In the genomic region with DNA sequence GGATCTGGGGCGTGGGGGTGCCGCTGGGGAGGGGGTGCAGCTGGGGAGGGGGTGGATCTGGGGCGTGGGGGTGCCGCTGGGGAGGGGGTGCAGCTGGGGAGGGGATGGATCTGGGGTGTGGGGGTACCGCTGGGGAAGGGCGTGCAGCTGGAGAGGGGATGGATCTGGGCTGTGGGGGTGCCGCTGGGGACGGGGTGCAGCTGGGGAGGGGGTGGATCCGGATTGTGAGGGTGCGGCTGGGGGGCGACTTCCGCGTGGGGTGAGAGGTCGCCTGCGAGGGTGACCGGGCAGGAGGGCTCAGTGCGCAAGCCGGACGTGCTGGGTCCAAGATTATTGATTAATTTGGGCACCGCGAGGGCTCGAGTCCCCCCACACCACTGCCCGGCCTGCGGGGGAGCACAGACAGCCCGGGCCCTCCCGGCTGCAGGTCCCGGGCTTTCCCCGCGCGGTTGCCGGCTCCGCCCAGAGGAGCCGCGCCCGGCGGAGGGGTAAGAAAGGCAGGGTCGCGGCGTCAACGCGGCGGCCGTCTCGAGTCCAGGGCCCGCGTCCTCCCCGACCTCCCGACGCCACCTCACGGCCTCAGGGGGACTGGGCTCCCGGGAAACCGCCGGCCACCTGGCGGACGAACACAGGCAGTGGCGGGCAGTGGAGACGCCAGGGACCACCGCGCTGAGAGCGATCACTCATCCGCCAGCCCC, we compare ENCODE assay signal across 8 cellular contexts. TPM values are rescaled to one million over a fixed set of nuclear protein-coding genes. Genes with fewer than 3 reads are reported as not detected.
DNase-seq lines count a peak whose midpoint lies in the region; ATAC-seq and TF ChIP-seq lines count a peak whose summit lies in the region.

No MANE protein-coding gene starts in this region.

- TF ChIP-seq CTCF in WI38 (IDR thresholded peaks at IDR 0.05; ENCODE audit: low read depth, low read length): 0 out of 2 replicates have a peak, but pooled peaks have one; percentile 36
- peak; percentile 53 for TF ChIP-seq CTCF in foreskin keratinocyte (conservative IDR thresholded peaks at IDR 0.05)
- TF ChIP-seq CTCF in ovary (IDR thresholded peaks at IDR 0.05): peak; percentile 31 to 76 (median 63)

- ATAC-seq in GM18517 (IDR thresholded peaks at IDR 0.05; ENCODE audit: unreplicated experiment): peak; percentile 34
- peak; percentile 48 for ATAC-seq in HG02943 (IDR thresholded peaks at IDR 0.05; ENCODE audit: low read depth, unreplicated experiment)
- ATAC-seq in foreskin keratinocyte: peak; percentile 68

- intact Hi-C loops in ovary (cut with DNase I): no loop called here

- no peak for TF ChIP-seq POLR2A in ovary (IDR thresholded peaks at IDR 0.05)

- DNase-seq in AG08396 (ENCODE audit: low spot score) (peak; percentile 92), NCI-H1930 (lab: John Stamatoyannopoulos, UW) (peak; percentile 94), foreskin keratinocyte (no peak), ovary (peak in 1 of 5 donors; percentile 62)
- no peak for DNase-seq in stimulated activated CD4-positive, alpha-beta T cell treated with anti-CD3 and anti-CD28 coated beads, Interleukin-15, amount 100 ng/mL, for 24 hours

- H3K36me3 ChIP-seq in ovary: no peaks in the 10 kb centered on the region

- H3K9me3 ChIP-seq in ovary: no peaks in the 10 kb centered on the region

- H3K27ac ChIP-seq in foreskin keratinocyte (no peak overlapping the region), ovary (peak overlapping the region; percentile 74 to 76)

- no peak for TF ChIP-seq EP300 in ovary (IDR thresholded peaks at IDR 0.05)

- peak overlapping the region; percentile 70 for H3K4me3 ChIP-seq in WI38 (ENCODE audit: low read depth, low read length)
- H3K4me3 ChIP-seq in ovary: peak overlapping the region; percentile 75

- 0% methylated on average over 29 to 61 of the region's 61 CpGs for WGBS in ovary, 3 donors

- H3K4me1 ChIP-seq in foreskin keratinocyte (no peaks in the 10 kb centered on the region), ovary (ENCODE audit: insufficient read depth) (peaks cover 13% of the 10 kb centered on the region)

- H3K27me3 ChIP-seq in foreskin keratinocyte (no peaks in the 10 kb centered on the region), ovary (no peaks in the 10 kb centered on the region)

RNA-seq across cellular contexts. Expression of gene MRPL41, which starts 0.6 kb away (rescaled TPM):
- total RNA-seq in foreskin keratinocyte (53.2 and 55.8 TPM in 2 replicates), ovary (10 to 100 TPM; 35.9 to 61.9 (median 48.3) TPM)
- polyA plus RNA-seq in foreskin keratinocyte (80.9 and 88.0 TPM in 2 replicates), ovary (10 to 100 TPM in 1 of 2 donors, 1 to 10 TPM in 1; 1.0 to 54.8 TPM)

RNA-seq across cellular contexts. Expression of gene PNPLA7, which starts 0.9 kb away (rescaled TPM):
- 0.07 and 0.10 TPM in 2 replicates for total RNA-seq in foreskin keratinocyte
- polyA plus RNA-seq in foreskin keratinocyte: 0.04 and 0.19 TPM in 2 replicates
- 10 to 100 TPM in 5 of 7 donors, 1 to 10 TPM in 2; 4.5 to 29.3 (median 13.0) TPM for total RNA-seq in ovary
- polyA plus RNA-seq in ovary: 10 to 100 TPM in 1 of 2 donors, 1 to 10 TPM in 1; 2.2 to 19.9 TPM

RNA-seq across cellular contexts. Expression of gene DPH7, which starts 27.6 kb away (rescaled TPM):
- total RNA-seq in foreskin keratinocyte (29.6 and 30.2 TPM in 2 replicates), ovary (10 to 100 TPM; 29.7 to 37.7 (median 33.0) TPM)
- polyA plus RNA-seq in foreskin keratinocyte (27.2 and 28.9 TPM in 2 replicates), ovary (10 to 100 TPM; 15.4 to 38.2 TPM)

RNA-seq across cellular contexts. Expression of gene ZMYND19, which starts 39.2 kb away (rescaled TPM):
- 41.8 and 56.1 TPM in 2 replicates for total RNA-seq in foreskin keratinocyte
- 51.4 and 64.6 TPM in 2 replicates for polyA plus RNA-seq in foreskin keratinocyte
- total RNA-seq in ovary: 10 to 100 TPM; 10.3 to 22.9 (median 16.5) TPM
- polyA plus RNA-seq in ovary: 10 to 100 TPM in 1 of 2 donors, 1 to 10 TPM in 1; 5.1 to 13.6 TPM

RNA-seq across cellular contexts. Expression of gene ARRDC1, which starts 54.4 kb away (rescaled TPM):
- total RNA-seq in foreskin keratinocyte (72.3 and 81.9 TPM in 2 replicates), ovary (10 to 100 TPM; 11.1 to 46.2 (median 13.8) TPM)
- polyA plus RNA-seq in foreskin keratinocyte (103 and 119 TPM in 2 replicates), ovary (10 to 100 TPM in 1 of 2 donors, 1 to 10 TPM in 1; 5.2 to 20.6 TPM)

Comparison
In these comparisons a context has a peak if more than half of its experiments do, and no peak if none do; other contexts are left out.
1. DNase-seq: peak in AG08396 (single experiment) and NCI-H1930 (2 of 2); none in foreskin keratinocyte (0 of 2) and stimulated activated CD4-positive, alpha-beta T cell treated with anti-CD3 and anti-CD28 coated beads, Interleukin-15, amount 100 ng/mL, for 24 hours (single experiment).
2. Peak in every context shown above with its lines, with median percentiles within 50 percentile points of each other: ATAC-seq and CTCF ChIP-seq.